8 cellular contexts compared by ENCODE assay signal in the genomic region with DNA sequence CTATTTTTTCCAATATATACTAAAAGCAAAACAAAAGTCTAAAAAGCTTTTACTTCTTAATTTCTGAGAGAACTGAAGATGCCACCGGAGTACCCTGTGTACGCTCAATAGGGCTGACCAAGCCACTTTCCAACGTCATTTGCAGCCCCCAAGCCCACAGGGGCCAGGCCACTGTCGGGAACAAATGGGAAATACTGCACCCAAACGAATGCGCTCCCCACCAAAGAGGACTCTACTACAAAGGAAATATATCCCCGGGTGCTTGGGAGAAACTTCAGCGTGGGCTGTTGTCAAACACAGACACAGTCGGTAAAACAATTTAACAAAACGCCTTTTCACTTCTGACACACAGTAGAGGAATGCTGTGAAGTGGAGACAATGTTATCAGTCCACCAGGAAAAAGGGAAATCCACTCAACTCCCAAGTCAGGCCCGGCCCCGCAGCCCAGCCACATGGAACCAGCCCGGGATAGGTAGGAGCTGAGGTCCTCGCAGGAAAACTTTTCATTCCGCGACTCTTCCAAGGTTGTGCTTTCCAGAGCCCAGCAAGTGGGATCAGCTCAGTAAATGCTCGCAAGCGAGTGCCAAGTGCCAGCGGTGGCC. TPM values are rescaled to one million over a fixed set of nuclear protein-coding genes. Genes with fewer than 3 reads are reported as not detected.
DNase-seq lines count a peak whose midpoint lies in the region; ATAC-seq and TF ChIP-seq lines count a peak whose summit lies in the region.

No MANE protein-coding gene starts in this region.

- in situ Hi-C loops in IMR-90 (cut with MboI; ENCODE audit: low sequenced_read_pairs) = no loop called here

- H2BK20ac ChIP-seq in IMR-90 (ENCODE audit: low read depth, low read length) = no peak overlapping the region

- H3K23ac ChIP-seq in IMR-90 (ENCODE audit: low read depth, low read length) = peak overlapping the region; percentile 4

- peak overlapping the region in 1 of 2 experiments; percentile 53; a peak in 2 of 4 replicates for H4K8ac ChIP-seq in IMR-90 (ENCODE audit: low read depth in 2 of 2, low read length in 2 of 2)

- peak overlapping the region; percentile 85 for H2AK9ac ChIP-seq in IMR-90 (replicated peaks; ENCODE audit: low read depth, low read length, poor library complexity)

- no peak overlapping the region for H2AK5ac ChIP-seq in IMR-90 (ENCODE audit: low read depth, low read length)

- ATAC-seq in IMR-90 (ENCODE audit: low read depth) (peak; percentile 13), upper lobe of right lung (peak; percentile 31), GM19324 (IDR thresholded peaks at IDR 0.05; ENCODE audit: low FRiP score, unreplicated experiment) (no peak), GM18907 (IDR thresholded peaks at IDR 0.05; ENCODE audit: unreplicated experiment) (no peak)

- H3K18ac ChIP-seq in IMR-90 (ENCODE audit: low read depth, low read length) = no peak overlapping the region

- TF ChIP-seq RAD21 in IMR-90 (IDR thresholded peaks at IDR 0.05; ENCODE audit: low read length) (no peak), liver (IDR thresholded peaks at IDR 0.05) (peak in 1 of 2 donors; percentile 11)

- H3K27ac ChIP-seq in IMR-90 (ENCODE audit: insufficient read depth, low read length) (peak overlapping the region; percentile 67), liver (ENCODE audit: low read depth in 1 of 2, low read length in 2 of 2) (peak overlapping the region; percentile 82 to 87), upper lobe of right lung (peak overlapping the region; percentile 83)

- no TSS peak for BruUV-seq in IMR-90 (replicated peaks; lab: Mats Ljungman, UMichigan)

- H3K9me3 ChIP-seq in IMR-90 (ENCODE audit: control insufficient read depth, insufficient read depth, low read length) (no peaks in the 10 kb centered on the region), liver (ENCODE audit: control insufficient read depth in 4 of 4, low read length in 3 of 4) (no peaks in the 10 kb centered on the region), upper lobe of right lung (no peaks in the 10 kb centered on the region)

- H4K20me1 ChIP-seq in IMR-90 (ENCODE audit: insufficient read depth, low read length) = peaks cover 51% of the 10 kb centered on the region

- TF ChIP-seq CTCF in AG10803 (conservative IDR thresholded peaks at IDR 0.05; ENCODE audit: low read length) (no peak), IMR-90 (conservative IDR thresholded peaks at IDR 0.05; ENCODE audit: low read depth, low read length) (no peak), cardiac fibroblast (IDR thresholded peaks at IDR 0.05; ENCODE audit: low read depth, low read length) (no peak), liver (IDR thresholded peaks at IDR 0.05; ENCODE audit: low read depth, low read length, missing input control) (no peak), upper lobe of right lung (IDR thresholded peaks at IDR 0.05) (no peak)

- H2AFZ ChIP-seq in IMR-90 (replicated peaks; ENCODE audit: low read length, poor library complexity) = peak overlapping the region; percentile 93

- H3K4me1 ChIP-seq in IMR-90 (ENCODE audit: control insufficient read depth, insufficient read depth, low read length) (peaks cover 11% of the 10 kb centered on the region), liver (ENCODE audit: control insufficient read depth in 4 of 4, insufficient read depth in 4 of 4, low read length in 3 of 4) (peaks cover 6 to 36% (median 22%) of the 10 kb centered on the region in 4 donors), upper lobe of right lung (peaks cover 17% of the 10 kb centered on the region)

- peaks cover 13% of the 10 kb centered on the region for H3K9me1 ChIP-seq in IMR-90 (ENCODE audit: insufficient read depth, low read length)

- intact Hi-C loops in IMR-90 (cut with micrococcal nuclease) = loop anchor here (2.0 to 10.0 kb wide), 3 partner anchors 91 to 211 kb away; no protein-coding TSS in a partner anchor
- intact Hi-C loops in upper lobe of right lung (cut with DNase I) = no loop called here

- dilution Hi-C loops in IMR-90 (cut with HindIII; ENCODE audit: low sequenced_read_pairs, unreplicated experiment) = no loop called here

- CTCF ChIA-PET in IMR-90 (lab: Yijun Ruan, JAX) = interaction anchor here (0.5 to 0.6 kb wide), 2 partner anchors 9 to 60 kb away, joined by 3 to 4 read pairs; no protein-coding TSS in a partner anchor

- no peak overlapping the region for H4K91ac ChIP-seq in IMR-90 (ENCODE audit: insufficient read depth, low read depth, low read length)

- H3K4ac ChIP-seq in IMR-90 (ENCODE audit: low read depth, low read length) = peak overlapping the region; percentile 53

- H2BK5ac ChIP-seq in IMR-90 (ENCODE audit: low read depth, low read length, poor library complexity, severe bottlenecking) = peak overlapping the region; percentile 13

- DNase-seq in AG10803 (ENCODE audit: low read depth) = peak; percentile 62
- peak; percentile 62 for DNase-seq in IMR-90
- DNase-seq in cardiac fibroblast (ENCODE audit: low read depth in 2 of 2) = peak; percentile 61 to 70
- no peak for DNase-seq in upper lobe of right lung
- DNase-seq in cerebellum (ENCODE audit: low spot score) = no peak

- no peaks in the 10 kb centered on the region for H3K27me3 ChIP-seq in IMR-90 (ENCODE audit: control insufficient read depth, insufficient read depth, low read length)
- no peaks in the 10 kb centered on the region for H3K27me3 ChIP-seq in liver (ENCODE audit: control insufficient read depth in 4 of 4, insufficient read depth in 4 of 4, low read length in 3 of 4)
- H3K27me3 ChIP-seq in upper lobe of right lung = no peaks in the 10 kb centered on the region

- 0% methylated on average over 6 of the region's 19 CpGs; no CpG with 5 or more reads in 1 of the 2 experiments for WGBS in IMR-90 (ENCODE audit: extremely low coverage in 2 of 2, insufficient read length in 1 of 2), 2 experiments
- 13% methylated on average over 19 of the region's 19 CpGs for WGBS in liver

- H3K4me2 ChIP-seq in IMR-90 (ENCODE audit: low read depth, low read length) = peak overlapping the region; percentile 93

- H3K4me3 ChIP-seq in AG10803 (ENCODE audit: low read length) = peak overlapping the region; percentile 66
- peak overlapping the region; percentile 98 for H3K4me3 ChIP-seq in IMR-90 (ENCODE audit: insufficient read depth, low read depth, low read length)
- peak overlapping the region; percentile 76 to 83 for H3K4me3 ChIP-seq in cardiac fibroblast (replicated peaks in 1 of 2; ENCODE audit: low read depth in 2 of 2, low read length in 2 of 2)
- peak overlapping the region; percentile 74 to 99 (median 82) for H3K4me3 ChIP-seq in liver (ENCODE audit: low read depth in 1 of 3, low read length in 3 of 3)
- H3K4me3 ChIP-seq in upper lobe of right lung = peak overlapping the region; percentile 72

- peak overlapping the region; percentile 4 for H2BK120ac ChIP-seq in IMR-90 (ENCODE audit: low read depth, low read length)

- H3K79me1 ChIP-seq in IMR-90 (ENCODE audit: low read depth in 1 of 2, low read length in 2 of 2) = peaks cover 38 to 51% of the 10 kb centered on the region in 2 experiments

- no peak overlapping the region for H2BK15ac ChIP-seq in IMR-90 (ENCODE audit: low read depth, low read length)

- peak overlapping the region; percentile 77 for H3K14ac ChIP-seq in IMR-90 (replicated peaks; ENCODE audit: low read depth, low read length)

- H3K9ac ChIP-seq in IMR-90 (ENCODE audit: low read depth, low read length) = peak overlapping the region; percentile 88
- peak overlapping the region; percentile 8 to 80 for H3K9ac ChIP-seq in liver (ENCODE audit: low read depth in 1 of 2, low read length in 2 of 2)

- POLR2A ChIA-PET in IMR-90 (lab: Charles Lee; ENCODE audit: unreplicated experiment) = no interaction called here

- no peak overlapping the region for H4K5ac ChIP-seq in IMR-90 (ENCODE audit: low read depth, low read length)

- no peak for TF ChIP-seq POLR2A in IMR-90 (IDR thresholded peaks at IDR 0.05; ENCODE audit: low read depth, low read length)

- H3K36me3 ChIP-seq in IMR-90 (ENCODE audit: control insufficient read depth, insufficient read depth, low read length) (no peaks in the 10 kb centered on the region), liver (ENCODE audit: control insufficient read depth in 4 of 4, insufficient read depth in 3 of 4, low read depth in 1 of 4, low read length in 3 of 4) (no peaks in the 10 kb centered on the region), upper lobe of right lung (no peaks in the 10 kb centered on the region)

- peak overlapping the region; percentile 35 for H3K56ac ChIP-seq in IMR-90 (ENCODE audit: extremely low read depth, insufficient read depth, low read length)

TF ChIP-seq in IMR-90, 13 proteins besides CTCF, POLR2A, EP300 and RAD21:
- TF ChIP-seq CHD1 (IDR thresholded peaks at IDR 0.05; ENCODE audit: low read depth, low read length) (no peak), MXI1 (IDR thresholded peaks at IDR 0.05; ENCODE audit: borderline replicate concordance, low read depth, low read length) (peak; percentile 57; the same call in 1 of the 2 replicates)

TF ChIP-seq in liver, 16 proteins besides CTCF, POLR2A, EP300 and RAD21:
- TF ChIP-seq RXRA (IDR thresholded peaks at IDR 0.05) (no peak), FOXA2 (IDR thresholded peaks at IDR 0.05) (no peak), EGR1 (IDR thresholded peaks at IDR 0.05; ENCODE audit: low read depth in 2 of 2) (no peak), NR2F2 (IDR thresholded peaks at IDR 0.05) (no peak), JUND (IDR thresholded peaks at IDR 0.05) (no peak), HNF4A (conservative IDR thresholded peaks at IDR 0.05) (no peak), FOXA1 (IDR thresholded peaks at IDR 0.05) (no peak), HNF4G (IDR thresholded peaks at IDR 0.05) (no peak)
- TF ChIP-seq, protein P1, sequence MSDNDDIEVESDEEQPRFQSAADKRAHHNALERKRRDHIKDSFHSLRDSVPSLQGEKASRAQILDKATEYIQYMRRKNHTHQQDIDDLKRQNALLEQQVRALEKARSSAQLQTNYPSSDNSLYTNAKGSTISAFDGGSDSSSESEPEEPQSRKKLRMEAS (IDR thresholded peaks at IDR 0.05) = no peak
- TF ChIP-seq, protein P2, sequence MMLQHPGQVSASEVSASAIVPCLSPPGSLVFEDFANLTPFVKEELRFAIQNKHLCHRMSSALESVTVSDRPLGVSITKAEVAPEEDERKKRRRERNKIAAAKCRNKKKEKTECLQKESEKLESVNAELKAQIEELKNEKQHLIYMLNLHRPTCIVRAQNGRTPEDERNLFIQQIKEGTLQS (IDR thresholded peaks at IDR 0.05) = no peak

RNA-seq across cellular contexts. Expression of a gene that starts 1.4 kb away (rescaled TPM):
- total RNA-seq in IMR-90 (2012; rRNA removed) = 34.2 and 37.5 TPM in 2 replicates
- 13.1 and 14.6 TPM in 2 replicates for polyA plus RNA-seq in IMR-90 (2012; rRNA removed)
- 4.0 and 6.2 TPM in 2 replicates for polyA plus RNA-seq in IMR-90 (2012; cell fraction: cytosol; rRNA removed)
- polyA plus RNA-seq in IMR-90 (2012; cell fraction: nucleus; rRNA removed; ENCODE audit: low replicate concordance) = 4.2 and 32.9 TPM in 2 replicates
- total RNA-seq in liver = 10 to 100 TPM; 13.3 to 43.8 TPM
- polyA plus RNA-seq in liver = 10 to 100 TPM; 12.3 to 13.7 TPM
- total RNA-seq in upper lobe of right lung = 38.5 TPM
- 52.6 TPM for total RNA-seq in cerebellum

Comparison
In these comparisons a context has a peak if more than half of its experiments do, and no peak if none do; other contexts are left out.
1. DNase-seq: peak in AG10803 (single experiment), IMR-90 (single experiment) and cardiac fibroblast (2 of 2); none in upper lobe of right lung (single experiment) and cerebellum (single experiment).
2. ATAC-seq: peak in IMR-90 (single experiment) and upper lobe of right lung (single experiment); none in GM19324 (single experiment) and GM18907 (single experiment).
3. Peak in every context shown above with its lines, with median percentiles within 50 percentile points of each other: H3K4me3 ChIP-seq and H3K27ac ChIP-seq.